Comparison of ENCODE assay signal across 26 cellular contexts in genomic region chr10:111087331-111087756, GRCh38. TPM values are rescaled to one million over a fixed set of nuclear protein-coding genes. Genes with fewer than 3 reads are reported as not detected.
"Had no signal": no experiment of that assay in that cellular context is flagged by ENCODE, and none has a peak within 500 bp of the region (broad histone marks: within the 10 kb centered on the region; RNA-seq: fewer than 3 reads in every experiment).

No MANE protein-coding gene starts in this region.

- H3K27ac Mint-ChIP-seq: dendritic cell treated with granulocyte-macrophage colony-stimulating factor and Interleukin-4, amounts not matched to agents 40 ng/mL and 50 ng/mL, for 4 days; immature natural killer cell; mesothelial cell of epicardium; naive thymus-derived CD4-positive, alpha-beta T cell; nephron; neural progenitor cell; stimulated activated naive B cell treated with anti-CD40 and anti-IgM and Interleukin-4, amounts not matched to agents 10 μg/mL and 1 μg/mL and 100 μg/mL, for 72 hours; stimulated activated naive CD8-positive, alpha-beta T cell treated with anti-CD3 and anti-CD28 coated beads, Interleukin-15, Interleukin-2, amounts not matched to agents 100 ng/mL and 50 ng/mL, for 24 hours had no signal

- H3K27me3 ChIP-seq: neural progenitor cell, sigmoid colon had no signal

- ATAC-seq: left lobe of liver; mucosa of descending colon; naive thymus-derived CD4-positive, alpha-beta T cell; right cardiac atrium had no signal

- H3K4me3 ChIP-seq: mucosa of descending colon, neural progenitor cell, prostate gland, sigmoid colon had no signal

- H3K4me2 ChIP-seq: neural progenitor cell had no signal

- H3K9me3 Mint-ChIP-seq: immature natural killer cell; mesothelial cell of epicardium; nephron; stimulated activated naive CD8-positive, alpha-beta T cell treated with anti-CD3 and anti-CD28 coated beads, Interleukin-15, Interleukin-2, amounts not matched to agents 100 ng/mL and 50 ng/mL, for 24 hours had no signal

- H2AFZ ChIP-seq: neural progenitor cell had no signal

- H3K36me3 ChIP-seq: neural progenitor cell, prostate gland, sigmoid colon had no signal

- H3K9ac ChIP-seq: neural progenitor cell had no signal

- H3K36me3 Mint-ChIP-seq: immature natural killer cell; mesothelial cell of epicardium; naive thymus-derived CD4-positive, alpha-beta T cell; neural progenitor cell; stimulated activated naive B cell treated with anti-CD40 and anti-IgM and Interleukin-4, amounts not matched to agents 10 μg/mL and 1 μg/mL and 100 μg/mL, for 72 hours had no signal

- H3K4me1 ChIP-seq: neural progenitor cell, prostate gland, sigmoid colon had no signal

- H3K27ac ChIP-seq: neural progenitor cell, prostate gland, sigmoid colon had no signal

- FAIRE-seq: colon, endothelial cell of umbilical vein, frontal cortex, keratinocyte, urothelium cell line had no signal

- H3K9me3 ChIP-seq: mucosa of descending colon, prostate gland, sigmoid colon had no signal

- H3K4me3 Mint-ChIP-seq: dendritic cell treated with granulocyte-macrophage colony-stimulating factor and Interleukin-4, amounts not matched to agents 40 ng/mL and 50 ng/mL, for 4 days; immature natural killer cell; mesothelial cell of epicardium; naive thymus-derived CD4-positive, alpha-beta T cell; nephron; neural progenitor cell; stimulated activated naive B cell treated with anti-CD40 and anti-IgM and Interleukin-4, amounts not matched to agents 10 μg/mL and 1 μg/mL and 100 μg/mL, for 72 hours; stimulated activated naive CD8-positive, alpha-beta T cell treated with anti-CD3 and anti-CD28 coated beads, Interleukin-15, Interleukin-2, amounts not matched to agents 100 ng/mL and 50 ng/mL, for 24 hours had no signal

- H3K4me1 Mint-ChIP-seq: immature natural killer cell; mesothelial cell of epicardium; naive thymus-derived CD4-positive, alpha-beta T cell; nephron; neural progenitor cell; stimulated activated naive B cell treated with anti-CD40 and anti-IgM and Interleukin-4, amounts not matched to agents 10 μg/mL and 1 μg/mL and 100 μg/mL, for 72 hours had no signal

- DNase-seq: caudate nucleus; cerebellar nuclear complex; effector memory CD4-positive, alpha-beta T cell; erythroblast; hypothalamus; immature natural killer cell; mesenchymal stem cell; mucosa of descending colon; naive thymus-derived CD4-positive, alpha-beta T cell; right cardiac atrium; sigmoid colon; stimulated activated CD4-positive, alpha-beta T cell treated with anti-CD3 and anti-CD28 coated beads, Interleukin-2, amount 100 ng/mL, for 24 hours; stimulated activated naive B cell treated with anti-CD40 and anti-IgM and Interleukin-4, amounts not matched to agents 10 μg/mL and 1 μg/mL and 100 μg/mL, for 72 hours; trophoblast cell had no signal

- H3K27me3 Mint-ChIP-seq: dendritic cell treated with granulocyte-macrophage colony-stimulating factor and Interleukin-4, amounts not matched to agents 40 ng/mL and 50 ng/mL, for 4 days had no signal

RNA-seq across cellular contexts. Expression of gene ADRA2A, which starts 10.5 kb away (rescaled TPM):
- total RNA-seq: endothelial cell of umbilical vein had no signal
- polyA plus RNA-seq: immature natural killer cell; keratinocyte; naive thymus-derived CD4-positive, alpha-beta T cell had no signal
